Comparison of ENCODE assay signal across 1 cellular context in genomic region chr7:129913428-129913827, GRCh38.
TF ChIP-seq lines count a peak whose summit lies in the region.

No MANE protein-coding gene starts in this region.

TF ChIP-seq in K562, 482 proteins besides CTCF, POLR2A, EP300 and RAD21 (continued from another document):
- TF ChIP-seq RBM25 (IDR thresholded peaks at IDR 0.05; ENCODE audit: low read depth, low read length, severe bottlenecking) (peak; percentile 85), CBX3 (IDR thresholded peaks at IDR 0.05; ENCODE audit: borderline replicate concordance in 1 of 2, low read length in 2 of 2) (0 out of 3 replicates have a peak, but pooled peaks of 1 of the 2 experiments have one; percentile 37), ZNF766 (CRISPR knock-in tag; conservative IDR thresholded peaks at IDR 0.05) (no peak), ADNP (tag; IDR thresholded peaks at IDR 0.05) (peak; percentile 33; the same call in 1 of the 2 replicates), BCOR (IDR thresholded peaks at IDR 0.05) (peak; percentile 88), ZFP36 (IDR thresholded peaks at IDR 0.05; ENCODE audit: low read depth, low read length, partially characterized antibody) (no peak), KDM1A (IDR thresholded peaks at IDR 0.05) (peak; percentile 25 to 72; a peak in 3 of 4 replicates), ELF4 (CRISPR knock-in tag; IDR thresholded peaks at IDR 0.05) (no peak), SMARCA5 (IDR thresholded peaks at IDR 0.05) (0 out of 2 replicates have a peak, but pooled peaks have one; percentile 48)
